In the genomic region with DNA sequence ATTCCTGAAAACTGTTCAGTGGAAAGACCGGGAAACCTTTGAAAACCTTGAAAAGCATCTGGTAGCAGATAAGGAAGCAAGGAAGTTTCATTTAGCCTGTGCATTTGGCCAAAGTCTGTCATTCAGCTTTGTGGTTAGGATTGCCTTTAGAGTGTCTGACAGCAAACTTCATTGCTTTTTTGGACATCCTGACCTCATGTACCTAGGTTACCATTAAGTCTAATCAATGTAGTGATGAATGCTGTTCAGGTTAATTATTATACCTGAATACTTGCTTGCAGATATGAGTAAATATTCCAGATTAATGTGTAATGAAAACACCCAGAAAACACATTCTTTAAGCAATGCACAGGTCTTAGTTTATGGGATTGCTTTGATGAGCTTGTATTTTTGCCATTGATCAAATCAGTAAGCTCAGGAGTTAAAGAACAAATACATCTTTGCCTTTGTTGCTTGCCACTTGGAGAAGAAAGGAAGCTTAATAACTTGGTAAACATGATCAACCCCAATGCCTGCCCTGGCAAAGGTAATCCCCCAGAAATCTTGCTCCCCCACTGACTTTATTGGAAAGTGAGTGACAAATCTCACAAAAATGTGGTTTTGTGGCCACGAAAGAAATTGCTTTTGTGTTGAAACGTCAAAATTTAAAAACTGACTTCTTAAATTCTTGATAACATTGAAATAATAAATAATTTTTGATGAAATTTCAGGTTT, we compare ENCODE assay signal across 17 cellular contexts.
DNase-seq lines count a peak whose midpoint lies in the region; FAIRE-seq and TF ChIP-seq lines count a peak whose summit lies in the region.
"Had no signal": no experiment of that assay in that cellular context is flagged by ENCODE, and none has a peak within 500 bp of the region (broad histone marks: within the 10 kb centered on the region; RNA-seq: fewer than 3 reads in every experiment).

No MANE protein-coding gene starts in this region.

- H3K27ac Mint-ChIP-seq in Caco-2 (ENCODE audit: unreplicated experiment): peak overlapping the region; percentile 54
- H3K27ac Mint-ChIP-seq: activated CD8-positive, alpha-beta memory T cell treated with anti-CD3 and anti-CD28 coated beads, Interleukin-2, amount 10 ng/mL, durations not matched to agents 7 days and 5 days; brain had no signal

- no peaks in the 10 kb centered on the region for H3K27me3 ChIP-seq in Caco-2 (replicated peaks; ENCODE audit: control insufficient read depth, insufficient read depth, low read length)
- H3K27me3 ChIP-seq: gastrocnemius medialis had no signal

- H3K9me3 ChIP-seq in Caco-2: no peaks in the 10 kb centered on the region
- H3K9me3 ChIP-seq: gastrocnemius medialis, neutrophil had no signal

- CTCF ChIA-PET in Caco-2 (lab: Charles Lee): interaction anchor here (0.6 to 2.7 kb wide), 4 partner anchors 12 to 220 kb away, joined by 6 to 16 read pairs (median 8); no protein-coding TSS in a partner anchor

- no peaks in the 10 kb centered on the region for H3K27me3 Mint-ChIP-seq in Caco-2 (ENCODE audit: insufficient read depth, unreplicated experiment)
- H3K27me3 Mint-ChIP-seq: brain had no signal

- FAIRE-seq in GM19239 (lab: Jason Lieb, UNC) (peak; percentile 44), RCC 7860 (lab: Jason Lieb, UNC) (peak; percentile 75), GM12891 (lab: Jason Lieb, UNC) (no peak)

- H3K4me1 Mint-ChIP-seq in Caco-2 (ENCODE audit: low read depth, unreplicated experiment): peaks cover 46% of the 10 kb centered on the region
- H3K4me1 Mint-ChIP-seq: brain had no signal

- intact Hi-C loops in Caco-2 (cut with micrococcal nuclease; ENCODE audit: unreplicated experiment): loop anchor here (1.0 to 10.0 kb wide), 3 partner anchors 12 to 630 kb away; partner anchors contain the start of gene FARP1

- TF ChIP-seq POLR2A in GM12891 (IDR thresholded peaks at IDR 0.05; ENCODE audit: low read depth, low read length): no peak

- H3K4me1 ChIP-seq in Caco-2: peaks cover 45% of the 10 kb centered on the region
- H3K4me1 ChIP-seq: gastrocnemius medialis had no signal

- H3K9me3 Mint-ChIP-seq in Caco-2 (ENCODE audit: unreplicated experiment): peaks cover 10% of the 10 kb centered on the region

- POLR2A ChIA-PET in Caco-2 (lab: Charles Lee): interaction anchor here (0.6 to 1.0 kb wide), 5 partner anchors 17 to 160 kb away, joined by 3 to 4 read pairs (median 3); no protein-coding TSS in a partner anchor

- peak overlapping the region; percentile 38 for H3K4me3 Mint-ChIP-seq in Caco-2 (ENCODE audit: unreplicated experiment)
- H3K4me3 Mint-ChIP-seq: activated CD8-positive, alpha-beta memory T cell treated with anti-CD3 and anti-CD28 coated beads, Interleukin-2, amount 10 ng/mL, durations not matched to agents 7 days and 5 days; brain had no signal

- TF ChIP-seq CTCF in Caco-2 (IDR thresholded peaks at IDR 0.05; ENCODE audit: insufficient read depth in 1 of 2, low read depth in 1 of 2, low read length in 1 of 2, severe bottlenecking in 1 of 2, unreplicated experiment in 1 of 2): no peak

- H3K36me3 Mint-ChIP-seq in Caco-2 (ENCODE audit: insufficient read depth, unreplicated experiment): no peaks in the 10 kb centered on the region
- H3K36me3 Mint-ChIP-seq: activated CD8-positive, alpha-beta memory T cell treated with anti-CD3 and anti-CD28 coated beads, Interleukin-2, amount 10 ng/mL, durations not matched to agents 7 days and 5 days; brain had no signal

- DNase-seq in Caco-2 (peak in 1 of 2 experiments; percentile 57), GM19239 (ENCODE audit: insufficient read length, low spot score) (no peak), RCC 7860 (ENCODE audit: low spot score) (peak; percentile 54), iris pigment epithelial cell (ENCODE audit: low read depth) (peak; percentile 42), HuH-7 (ENCODE audit: low spot score) (no peak), NCI-H2081 treated with DMSO at 0.1 percent for 48 hours (lab: John Stamatoyannopoulos, UW) (no peak), GM12891 (ENCODE audit: insufficient read length, low spot score) (no peak)
- DNase-seq: activated CD8-positive, alpha-beta memory T cell treated with anti-CD3 and anti-CD28 coated beads, Interleukin-2, amount 10 ng/mL, durations not matched to agents 7 days and 5 days; activated gamma-delta T cell; AML-193; gastrocnemius medialis; NCI-H1048; NCI-H2171; right cardiac atrium; T-helper 9 cell had no signal

- no peak overlapping the region for H3K4me3 ChIP-seq in Caco-2 (ENCODE audit: low read depth, low read length)
- H3K4me3 ChIP-seq: gastrocnemius medialis had no signal

- BruUV-seq in Caco-2 (replicated peaks; lab: Mats Ljungman, UMichigan): no TSS peak

- no peaks in the 10 kb centered on the region for H3K36me3 ChIP-seq in Caco-2 (ENCODE audit: control insufficient read depth, insufficient read depth, low read length)
- H3K36me3 ChIP-seq: gastrocnemius medialis, neutrophil had no signal

TF ChIP-seq in GM12891, 5 proteins besides CTCF, POLR2A, EP300 and RAD21:
- TF ChIP-seq SPI1 (IDR thresholded peaks at IDR 0.05; ENCODE audit: low read depth, low read length): no peak
- no peak for TF ChIP-seq TAF1 (IDR thresholded peaks at IDR 0.05; ENCODE audit: low read depth, low read length)
- TF ChIP-seq PAX5 (IDR thresholded peaks at IDR 0.05; ENCODE audit: insufficient read depth, low read length, severe bottlenecking): no peak
- no peak for TF ChIP-seq POU2F2 (IDR thresholded peaks at IDR 0.05; ENCODE audit: low read depth, low read length)
- TF ChIP-seq POLR2AphosphoS5 (IDR thresholded peaks at IDR 0.05; ENCODE audit: low read depth, low read length): no peak
TF ChIP-seq in GM12891: peak in this region for 0.

Comparison
In these comparisons a context has a peak if more than half of its experiments do, and no peak if none do; other contexts are left out.
1. DNase-seq: peak in RCC 7860 (single experiment) and iris pigment epithelial cell (single experiment); none in GM19239 (single experiment), HuH-7 (single experiment), NCI-H2081 treated with DMSO at 0.1 percent for 48 hours (single experiment) and GM12891 (single experiment).